In genomic region chr5:38289457-38289856, GRCh38 we compare ENCODE assay signal across 22 cellular contexts. TPM values are rescaled to one million over a fixed set of nuclear protein-coding genes. Genes with fewer than 3 reads are reported as not detected.
DNase-seq lines count a peak whose midpoint lies in the region; ATAC-seq, FAIRE-seq and TF ChIP-seq lines count a peak whose summit lies in the region.
"Had no signal": no experiment of that assay in that cellular context is flagged by ENCODE, and none has a peak within 500 bp of the region (broad histone marks: within the 10 kb centered on the region; RNA-seq: fewer than 3 reads in every experiment).

No MANE protein-coding gene starts in this region.

- no peaks in the 10 kb centered on the region for H3K9me1 ChIP-seq in K562 (ENCODE audit: control insufficient read depth, insufficient read depth, low read length)

- H3K9me3 ChIP-seq in K562 (replicated peaks; ENCODE audit: control insufficient read depth, insufficient read depth, low read depth, low read length) (no peaks in the 10 kb centered on the region), esophagus muscularis mucosa (no peaks in the 10 kb centered on the region), kidney (ENCODE audit: control insufficient read depth in 1 of 2, low read length in 2 of 2) (peaks cover 0 to 5% of the 10 kb centered on the region in 2 donors)
- H3K9me3 ChIP-seq: BE2C, BLaER1 had no signal

- no peak for TF ChIP-seq EP300 in K562 (IDR thresholded peaks at IDR 0.05; ENCODE audit: low read length)
- no peak for TF ChIP-seq EP300 in esophagus muscularis mucosa (IDR thresholded peaks at IDR 0.05)

- peak overlapping the region; percentile 63 for H2AFZ ChIP-seq in K562 (ENCODE audit: low read depth, low read length)

- TF ChIP-seq POLR2A in K562 (conservative IDR thresholded peaks at IDR 0.05) (no peak), esophagus muscularis mucosa (IDR thresholded peaks at IDR 0.05; ENCODE audit: low read depth) (no peak)

- H3K27me3 ChIP-seq in K562 (ENCODE audit: control insufficient read depth in 2 of 2, insufficient read depth in 2 of 2, low read length in 2 of 2) (no peaks in the 10 kb centered on the region), esophagus muscularis mucosa (no peaks in the 10 kb centered on the region)
- H3K27me3 ChIP-seq: BE2C, BLaER1 had no signal

- H3K4me3 ChIP-seq in K562 (peak overlapping the region; percentile 25; the same call in 1 of the 2 replicates), esophagus muscularis mucosa (no peak overlapping the region), kidney (ENCODE audit: low read length in 2 of 2) (no peak overlapping the region)
- H3K4me3 ChIP-seq: BLaER1 had no signal

- no peak for TF ChIP-seq CTCF in D721Med (IDR thresholded peaks at IDR 0.05; ENCODE audit: insufficient read depth, missing control alignments)
- TF ChIP-seq CTCF in K562 (IDR thresholded peaks at IDR 0.05 in 2 of 3, conservative IDR thresholded peaks at IDR 0.05 in 1 of 3; ENCODE audit: insufficient read depth in 2 of 3, low read depth in 1 of 3, low read length in 3 of 3) = no peak
- no peak for TF ChIP-seq CTCF in esophagus muscularis mucosa (IDR thresholded peaks at IDR 0.05)
- no peak for TF ChIP-seq CTCF in kidney (IDR thresholded peaks at IDR 0.05; ENCODE audit: borderline replicate concordance, extremely low read depth, insufficient read depth)

- FAIRE-seq in D721Med (lab: Jason Lieb, UNC) (peak; percentile 16), K562 (lab: Jason Lieb, UNC) (peak; percentile 81), kidney (lab: Jason Lieb, UNC) (no peak)
- FAIRE-seq: A204.1, G401.6, GM12891, GM18507 had no signal

- H3K4me2 ChIP-seq in K562 (ENCODE audit: insufficient read depth, low read length) = peak overlapping the region; percentile 60
- H3K4me2 ChIP-seq: BLaER1 had no signal

- no peaks in the 10 kb centered on the region for H3K36me3 ChIP-seq in K562 (ENCODE audit: control insufficient read depth, insufficient read depth, low read length)
- H3K36me3 ChIP-seq in esophagus muscularis mucosa = no peaks in the 10 kb centered on the region
- no peaks in the 10 kb centered on the region for H3K36me3 ChIP-seq in kidney (ENCODE audit: control insufficient read depth in 1 of 2, insufficient read depth in 2 of 2, low read length in 2 of 2)
- H3K36me3 ChIP-seq: BE2C, BLaER1 had no signal

- POLR2A ChIA-PET in K562 (lab: Yijun Ruan, JAX) = interaction anchor here (0.6 kb wide), 1 partner anchor 163 kb away, joined by 3 read pairs; no protein-coding TSS in a partner anchor

- BruUV-seq in K562 (replicated peaks; lab: Mats Ljungman, UMichigan) = no TSS peak

- no peak for TF ChIP-seq RAD21 in K562 (CRISPR knock-in tag; conservative IDR thresholded peaks at IDR 0.05 in 1 of 2, IDR thresholded peaks at IDR 0.05 in 1 of 2)

- H3K27ac ChIP-seq in K562 (ENCODE audit: extremely low read depth, low read depth, low read length) (peak overlapping the region; percentile 26), esophagus muscularis mucosa (replicated peaks in 1 of 4) (no peak overlapping the region), kidney (ENCODE audit: low read depth in 2 of 2, low read length in 2 of 2) (no peak overlapping the region)
- H3K27ac ChIP-seq: BLaER1 had no signal

- 25% methylated on average over 4 of the region's 4 CpGs for WGBS in K562 (ENCODE audit: insufficient coverage, low coverage, missing lambda C conversion rate)
- WGBS in esophagus muscularis mucosa = 92% methylated on average over 4 of the region's 4 CpGs

- H3K4me1 ChIP-seq in K562 (replicated peaks in 1 of 2; ENCODE audit: control insufficient read depth in 2 of 2, insufficient read depth in 2 of 2, low read length in 2 of 2) (peaks cover 4 to 18% of the 10 kb centered on the region in 2 experiments; a peak in 4 of 5 replicates), esophagus muscularis mucosa (no peaks in the 10 kb centered on the region), kidney (ENCODE audit: control insufficient read depth in 1 of 2, insufficient read depth in 1 of 2, low read depth in 1 of 2, low read length in 2 of 2) (no peaks in the 10 kb centered on the region)
- H3K4me1 ChIP-seq: BLaER1 had no signal

- intact Hi-C loops in K562 (cut with micrococcal nuclease) (no loop called here), esophagus muscularis mucosa (cut with DNase I) (no loop called here), kidney (cut with DNase I) (no loop called here)

- H4K20me1 ChIP-seq in K562 (replicated peaks; ENCODE audit: control insufficient read depth, insufficient read depth, low read length) = no peaks in the 10 kb centered on the region
- H4K20me1 ChIP-seq: BLaER1 had no signal

- CTCF ChIA-PET in K562 (lab: Yijun Ruan, JAX; ENCODE audit: low intra/inter-chr PET ratio) = no interaction called here

- ATAC-seq in K562 = peak; percentile 54
- ATAC-seq in GM21381 (IDR thresholded peaks at IDR 0.05; ENCODE audit: unreplicated experiment) = no peak

- H3K9ac ChIP-seq in K562 (ENCODE audit: insufficient read depth in 1 of 2, low read depth in 2 of 2, low read length in 2 of 2) (peak overlapping the region in 1 of 2 experiments; percentile 37; a peak in 1 of 4 replicates), kidney (ENCODE audit: low read length in 2 of 2) (no peak overlapping the region)
- H3K9ac ChIP-seq: BLaER1 had no signal

- in situ Hi-C loops in K562 (cut with MboI) = no loop called here

- H3K79me2 ChIP-seq in K562 (ENCODE audit: control insufficient read depth, insufficient read depth, low read length) = peaks cover 14% of the 10 kb centered on the region; the same call in 1 of the 3 replicates

- DNase-seq in D721Med (ENCODE audit: insufficient read length, low spot score) = no peak
- DNase-seq in K562 (ENCODE audit: extremely low read depth in 1 of 4, low spot score in 3 of 4) = peak in 1 of 4 experiments; percentile 41
- DNase-seq in esophagus muscularis mucosa (ENCODE audit: extremely low spot score) = peak; percentile 34
- DNase-seq in amygdala (lab: John Stamatoyannopoulos, UW) = no peak
- DNase-seq in kidney = no peak
- DNase-seq: 8988T; ACHN; BE2C; C1 segment of cervical spinal cord; CD4-positive, alpha-beta memory T cell; CD4-positive, CD25-positive, alpha-beta regulatory T cell; CD8-positive, alpha-beta memory T cell; COR-L47; DMS79 treated with DMSO at 0.1 percent for 48 hours; GF-D8 had no signal

TF ChIP-seq in K562, 482 proteins besides CTCF, POLR2A, EP300 and RAD21 (continues in another document):
- TF ChIP-seq, protein P1, sequence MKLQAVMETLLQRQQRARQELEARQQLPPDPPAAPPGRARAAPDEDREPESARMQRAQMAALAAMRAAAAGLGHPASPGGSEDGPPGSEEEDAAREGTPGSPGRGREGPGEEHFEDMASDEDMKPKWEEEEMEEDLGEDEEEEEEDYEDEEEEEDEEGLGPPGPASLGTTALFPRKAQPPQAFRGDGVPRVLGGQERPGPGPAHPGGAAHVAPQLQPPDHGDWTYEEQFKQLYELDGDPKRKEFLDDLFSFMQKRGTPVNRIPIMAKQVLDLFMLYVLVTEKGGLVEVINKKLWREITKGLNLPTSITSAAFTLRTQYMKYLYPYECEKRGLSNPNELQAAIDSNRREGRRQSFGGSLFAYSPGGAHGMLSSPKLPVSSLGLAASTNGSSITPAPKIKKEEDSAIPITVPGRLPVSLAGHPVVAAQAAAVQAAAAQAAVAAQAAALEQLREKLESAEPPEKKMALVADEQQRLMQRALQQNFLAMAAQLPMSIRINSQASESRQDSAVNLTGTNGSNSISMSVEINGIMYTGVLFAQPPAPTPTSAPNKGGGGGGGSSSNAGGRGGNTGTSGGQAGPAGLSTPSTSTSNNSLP (IDR thresholded peaks at IDR 0.05; ENCODE audit: borderline replicate concordance, low read depth, low read length) = no peak
- peak; percentile 81 for TF ChIP-seq USF2 (CRISPR knock-in tag; IDR thresholded peaks at IDR 0.05)
- TF ChIP-seq FOXK2 (conservative IDR thresholded peaks at IDR 0.05 in 1 of 2, IDR thresholded peaks at IDR 0.05 in 1 of 2; ENCODE audit: low read depth in 2 of 2) = 0 out of 4 replicates have a peak, but pooled peaks of 1 of the 2 experiments have one; percentile 24
- TF ChIP-seq MYC (IDR thresholded peaks at IDR 0.05; ENCODE audit: low read depth, low read length) = no peak
- TF ChIP-seq MYC (CRISPR knock-in tag; IDR thresholded peaks at IDR 0.05; ENCODE audit: borderline replicate concordance, low read depth) = no peak

RNA-seq across cellular contexts. Expression of gene EGFLAM, which starts 31.1 kb away (rescaled TPM):
- total RNA-seq in K562 (2011; cell fraction: chromatin; rRNA removed; ENCODE audit: low replicate concordance) = 0.56 and 1.9 TPM in 2 replicates
- total RNA-seq in K562 (2011; cell fraction: nucleolus; rRNA removed) = 0.50 and 0.79 TPM in 2 replicates
- total RNA-seq in K562 (2011; cell fraction: nucleoplasm; rRNA removed) = not detected in 2 replicates
- total RNA-seq in K562 (2014; rRNA removed) (0.09 and 0.45 TPM in 2 replicates), K562 (2014; rRNA removed; fragmentation: Illumina TruSeq; extraction: Trizol) (1.3 and 1.4 TPM in 2 replicates), K562 (2015; rRNA removed; fragmentation: Illumina TruSeq; extraction: Trizol) (0.94 and 0.98 TPM in 2 replicates), K562 (2021) (0.49 and 0.74 TPM in 2 replicates), esophagus muscularis mucosa (10 to 100 TPM in 2 of 4 donors, 1 to 10 TPM in 2; 6.6 to 13.6 (median 9.8) TPM), kidney (5.1 TPM)
- polyA plus RNA-seq in K562 (2011; rRNA removed) (0.12 and 2.5 TPM in 2 replicates), K562 (2014; fragmentation: Illumina TruSeq; extraction: Trizol) (0.91 and 1.0 TPM in 2 replicates), K562 (2014; fragmentation: Nextera tagmentation; extraction: Ambion mirVana) (1 to 10 TPM; 1.2 to 1.4 TPM), K562 (2014; rRNA removed) (0.31 and 0.89 TPM in 2 replicates), kidney (ENCODE audit: insufficient read depth, low read depth, low replicate concordance) (5.9 TPM)
- 0.18 and 1.2 TPM in 2 replicates for polyA plus RNA-seq in K562 (2011; cell fraction: cytosol; rRNA removed)
- polyA plus RNA-seq in K562 (2011; cell fraction: nucleus; rRNA removed) = 2.1 TPM in 1 of 2 replicates, not detected in the other
- polyA plus RNA-seq in K562 (2012) = 1.00 and 1.8 TPM in 2 replicates
- polyA minus RNA-seq in K562 (2011; rRNA and poly(A)+ RNA removed) = 1.8 TPM in 1 of 2 replicates, not detected in the other
- polyA minus RNA-seq in K562 (2011; cell fraction: cytosol; rRNA and poly(A)+ RNA removed) = not detected in 2 replicates
- 0.22 and 0.81 TPM in 2 replicates for polyA minus RNA-seq in K562 (2011; cell fraction: nucleus; rRNA and poly(A)+ RNA removed)
- total RNA-seq: CD4-positive, alpha-beta memory T cell; CD4-positive, CD25-positive, alpha-beta regulatory T cell; CD8-positive, alpha-beta memory T cell had no signal
- polyA plus RNA-seq: CD14-positive monocyte; CD4-positive, alpha-beta memory T cell; CD4-positive, CD25-positive, alpha-beta regulatory T cell; CD8-positive, alpha-beta memory T cell had no signal
